26 cellular contexts compared by ENCODE assay signal in the genomic region with DNA sequence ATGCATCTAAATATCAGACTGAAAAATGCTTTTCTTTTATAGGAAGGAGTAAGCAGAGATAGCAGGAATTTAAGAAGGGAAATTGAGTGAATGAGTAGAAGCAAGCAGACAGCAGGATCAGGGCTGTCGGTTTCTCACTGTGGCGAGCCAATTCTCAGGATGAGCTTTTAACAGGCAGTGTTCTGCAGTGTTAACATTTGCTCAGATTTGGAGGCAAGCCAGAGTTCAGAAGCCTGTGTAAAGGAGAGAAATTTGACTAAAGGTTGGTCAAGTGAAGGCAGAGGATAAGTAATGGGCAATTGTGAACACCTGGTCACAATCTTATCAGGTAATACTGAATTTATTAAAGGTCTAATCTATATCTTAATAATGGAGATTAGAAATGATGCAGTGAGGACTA.
DNase-seq lines count a peak whose midpoint lies in the region; ATAC-seq, FAIRE-seq and TF ChIP-seq lines count a peak whose summit lies in the region.
"Had no signal": no experiment of that assay in that cellular context is flagged by ENCODE, and none has a peak within 500 bp of the region (broad histone marks: within the 10 kb centered on the region; RNA-seq: fewer than 3 reads in every experiment).

No MANE protein-coding gene starts in this region.

- no peak overlapping the region for H3K27ac ChIP-seq in neural progenitor cell
- H3K27ac ChIP-seq: brain microvascular endothelial cell, C4-2B, dorsolateral prefrontal cortex, stomach, tibial artery had no signal

- peak overlapping the region; percentile 2 for H2AFZ ChIP-seq in neural progenitor cell (replicated peaks)

- FAIRE-seq in GM19239 (lab: Jason Lieb, UNC), result no peak
- FAIRE-seq: HTR-8/SVneo had no signal

- H3F3A ChIP-seq in neural progenitor cell (ENCODE audit: low read depth), result no peaks in the 10 kb centered on the region

- H3K9ac ChIP-seq in neural progenitor cell, result no peak overlapping the region

- in situ Hi-C loops in G401 (cut with HindIII; ENCODE audit: low sequenced_read_pairs), result no loop called here

- H3K4me1 Mint-ChIP-seq in neural progenitor cell, result no peaks in the 10 kb centered on the region
- H3K4me1 Mint-ChIP-seq: naive thymus-derived CD8-positive, alpha-beta T cell had no signal

- no peaks in the 10 kb centered on the region for H3K27me3 Mint-ChIP-seq in neural progenitor cell (ENCODE audit: insufficient read depth, low read depth)
- H3K27me3 Mint-ChIP-seq: naive thymus-derived CD8-positive, alpha-beta T cell had no signal

- H3K36me3 Mint-ChIP-seq in neural progenitor cell, result no peaks in the 10 kb centered on the region
- H3K36me3 Mint-ChIP-seq: naive thymus-derived CD8-positive, alpha-beta T cell had no signal

- no peak overlapping the region for H3K4me3 ChIP-seq in neural progenitor cell
- H3K4me3 ChIP-seq: dorsolateral prefrontal cortex, smooth muscle cell, stomach, tibial artery had no signal

- peaks cover 4% of the 10 kb centered on the region for H3K9me3 ChIP-seq in neural progenitor cell (ENCODE audit: low read depth)
- H3K9me3 ChIP-seq: Caco-2, tibial artery had no signal

- no peaks in the 10 kb centered on the region for H3K4me1 ChIP-seq in neural progenitor cell
- H3K4me1 ChIP-seq: Caco-2, stomach, tibial artery had no signal

- TF ChIP-seq CTCF in neural progenitor cell (IDR thresholded peaks at IDR 0.05), result no peak

- H4K20me1 ChIP-seq in neural progenitor cell (ENCODE audit: low read depth), result no peaks in the 10 kb centered on the region

- H3K36me3 ChIP-seq in neural progenitor cell, result no peaks in the 10 kb centered on the region
- H3K36me3 ChIP-seq: brain microvascular endothelial cell, stomach, tibial artery had no signal

- no peaks in the 10 kb centered on the region for H3K9me3 Mint-ChIP-seq in neural progenitor cell
- H3K9me3 Mint-ChIP-seq: activated naive CD4-positive, alpha-beta T cell treated with anti-CD3 and anti-CD28 coated beads for 36 hours had no signal

- no peaks in the 10 kb centered on the region for H3K27me3 ChIP-seq in neural progenitor cell
- H3K27me3 ChIP-seq: brain microvascular endothelial cell, tibial artery had no signal

- no peak overlapping the region for H3K4me3 Mint-ChIP-seq in neural progenitor cell
- H3K4me3 Mint-ChIP-seq: activated naive CD4-positive, alpha-beta T cell treated with anti-CD3 and anti-CD28 coated beads for 36 hours; activated T-helper 1 cell treated with anti-CD3 and anti-CD28 coated beads, Interleukin-12 subunit alpha, Interleukin-12 subunit beta, Interleukin-2, Interleukin-4 antibody, amounts not matched to agents 30 ng/mL and 10 ng/mL and 1 ng/mL, durations not matched to agents 14 hours and 24 hours and 36 hours; naive thymus-derived CD8-positive, alpha-beta T cell had no signal

- no peaks in the 10 kb centered on the region for H3K79me2 ChIP-seq in neural progenitor cell (ENCODE audit: low read depth)

- H3K4me2 ChIP-seq in neural progenitor cell, result no peak overlapping the region
- H3K4me2 ChIP-seq: smooth muscle cell had no signal

- H3K27ac Mint-ChIP-seq in neural progenitor cell, result no peak overlapping the region
- H3K27ac Mint-ChIP-seq: activated naive CD4-positive, alpha-beta T cell treated with anti-CD3 and anti-CD28 coated beads for 36 hours; activated T-helper 1 cell treated with anti-CD3 and anti-CD28 coated beads, Interleukin-12 subunit alpha, Interleukin-12 subunit beta, Interleukin-2, Interleukin-4 antibody, amounts not matched to agents 30 ng/mL and 10 ng/mL and 1 ng/mL, durations not matched to agents 14 hours and 24 hours and 36 hours; naive thymus-derived CD8-positive, alpha-beta T cell had no signal

- no peak for ATAC-seq in GM21529 (IDR thresholded peaks at IDR 0.05; ENCODE audit: unreplicated experiment)
- ATAC-seq: HCT116; naive thymus-derived CD8-positive, alpha-beta T cell had no signal

- DNase-seq in Ammon's horn (ENCODE audit: low spot score) (peak; percentile 2), G401 (ENCODE audit: low spot score) (peak; percentile 0), NCI-H82 treated with DMSO at 0.1 percent for 48 hours (lab: John Stamatoyannopoulos, UW; ENCODE audit: unreplicated experiment) (peak; percentile 52), neural progenitor cell (ENCODE audit: low spot score) (no peak), GM19239 (ENCODE audit: insufficient read length, low spot score) (no peak), MV-4-11 (lab: John Stamatoyannopoulos, UW) (no peak)
- DNase-seq: activated CD4-positive, alpha-beta T cell treated with anti-CD3 and anti-CD28 coated beads, Interleukin-2, amount 50 U/mL, for 4 hours; activated naive CD4-positive, alpha-beta T cell treated with anti-CD3 and anti-CD28 coated beads for 36 hours; amniotic stem cell; brain microvascular endothelial cell; Caco-2; dorsolateral prefrontal cortex; EL; islet precursor cell; midbrain; naive thymus-derived CD8-positive, alpha-beta T cell; NCI-H146; stimulated activated CD4-positive, alpha-beta T cell treated with anti-CD3 and anti-CD28 coated beads, Interleukin-1b, Interleukin-23, amount 100 ng/mL, for 48 hours; stomach; tibial artery had no signal

Comparison
In these comparisons a context has a peak if more than half of its experiments do, and no peak if none do; other contexts are left out.
1. DNase-seq: peak in Ammon's horn (single experiment), G401 (single experiment) and NCI-H82 treated with DMSO at 0.1 percent for 48 hours (single experiment); none in neural progenitor cell (single experiment), GM19239 (single experiment) and MV-4-11 (single experiment).